26 cellular contexts compared by ENCODE assay signal in genomic region chr2:202548240-202548639, GRCh38.
"Had no signal": no experiment of that assay in that cellular context is flagged by ENCODE, and none has a peak within 500 bp of the region (broad histone marks: within the 10 kb centered on the region; RNA-seq: fewer than 3 reads in every experiment).

No MANE protein-coding gene starts in this region.

- H3K27me3 ChIP-seq: colonic mucosa, esophagus squamous epithelium, gastrocnemius medialis, heart right ventricle, left lung had no signal

- H3K27me3 Mint-ChIP-seq: dendritic cell treated with granulocyte-macrophage colony-stimulating factor and Interleukin-4, amounts not matched to agents 40 ng/mL and 50 ng/mL, for 4 days; effector memory CD8-positive, alpha-beta T cell; memory B cell had no signal

- H3K9me3 ChIP-seq: colonic mucosa, esophagus squamous epithelium, gastrocnemius medialis, heart right ventricle, left lung, lower lobe of right lung had no signal

- H3K36me3 ChIP-seq: colonic mucosa had no signal

- H3K4me3 ChIP-seq: colonic mucosa, esophagus squamous epithelium, gastrocnemius medialis, heart right ventricle, left lung, lower lobe of right lung had no signal

- H3K27ac ChIP-seq: colonic mucosa, epithelial cell of prostate, esophagus squamous epithelium, gastrocnemius medialis, heart right ventricle, left lung, lower lobe of right lung had no signal

- H3K4me3 Mint-ChIP-seq: dendritic cell treated with granulocyte-macrophage colony-stimulating factor and Interleukin-4, amounts not matched to agents 40 ng/mL and 50 ng/mL, for 4 days; effector memory CD8-positive, alpha-beta T cell; endodermal cell; memory B cell had no signal

- DNase-seq: colonic mucosa; cortex of kidney; effector CD8-positive, alpha-beta T cell; effector memory CD8-positive, alpha-beta T cell; endodermal cell; erythroblast; esophagus squamous epithelium; foreskin fibroblast; foreskin melanocyte; gastrocnemius medialis; glutamatergic neuron; head of caudate nucleus; heart right ventricle; hippocampal formation; left cardiac atrium; left lung; left ventricle myocardium superior; lower lobe of right lung; mesendoderm; midbrain had no signal

- H3K4me1 Mint-ChIP-seq: memory B cell had no signal

- FAIRE-seq: islet of Langerhans, keratinocyte had no signal

- ATAC-seq: effector memory CD8-positive, alpha-beta T cell; esophagus mucosa; gastrocnemius medialis; heart right ventricle; left cardiac atrium; left lung; left ventricle myocardium superior; lower lobe of right lung had no signal

- H3K4me1 ChIP-seq: colonic mucosa, esophagus squamous epithelium, gastrocnemius medialis, left lung, lower lobe of right lung had no signal

- H3K27ac Mint-ChIP-seq: dendritic cell treated with granulocyte-macrophage colony-stimulating factor and Interleukin-4, amounts not matched to agents 40 ng/mL and 50 ng/mL, for 4 days; effector memory CD8-positive, alpha-beta T cell; endodermal cell; memory B cell had no signal

- H3K9me3 Mint-ChIP-seq: dendritic cell treated with granulocyte-macrophage colony-stimulating factor and Interleukin-4, amounts not matched to agents 40 ng/mL and 50 ng/mL, for 4 days; effector memory CD8-positive, alpha-beta T cell; endodermal cell; memory B cell had no signal
